18 cellular contexts compared by ENCODE assay signal in genomic region chr9:126363847-126364671, GRCh38. TPM values are rescaled to one million over a fixed set of nuclear protein-coding genes. Genes with fewer than 3 reads are reported as not detected.
DNase-seq lines count a peak whose midpoint lies in the region; ATAC-seq and TF ChIP-seq lines count a peak whose summit lies in the region.
"Had no signal": no experiment of that assay in that cellular context is flagged by ENCODE, and none has a peak within 500 bp of the region (broad histone marks: within the 10 kb centered on the region; RNA-seq: fewer than 3 reads in every experiment).

No MANE protein-coding gene starts in this region.

- H3K9me3 Mint-ChIP-seq in chondrocyte (ENCODE audit: low read depth): peaks cover 39% of the 10 kb centered on the region

- peaks cover 0 to 12% (median 0%) of the 10 kb centered on the region in 3 donors for H3K9me3 ChIP-seq in gastroesophageal sphincter

- H3K4me3 Mint-ChIP-seq in chondrocyte (ENCODE audit: unreplicated experiment): no peak overlapping the region

- H3K4me1 Mint-ChIP-seq in chondrocyte (ENCODE audit: low read depth): peaks cover 27% of the 10 kb centered on the region

- TF ChIP-seq POLR2A in gastroesophageal sphincter (IDR thresholded peaks at IDR 0.05): no peak

- no peaks in the 10 kb centered on the region for H3K36me3 ChIP-seq in gastroesophageal sphincter
- H3K36me3 ChIP-seq: HAP-1, right lobe of liver had no signal

- peaks cover 19% of the 10 kb centered on the region for H3K36me3 Mint-ChIP-seq in chondrocyte (ENCODE audit: low read depth)

- no peak for TF ChIP-seq EP300 in gastroesophageal sphincter (IDR thresholded peaks at IDR 0.05)

- 57 to 67% methylated on average over 2 to 8 of the region's 8 CpGs for WGBS in gastroesophageal sphincter (ENCODE audit: low coverage in 1 of 2), 2 donors

- no peak for ATAC-seq in gastroesophageal sphincter
- ATAC-seq in HG02763 (IDR thresholded peaks at IDR 0.05; ENCODE audit: unreplicated experiment): no peak
- no peak for ATAC-seq in GM18867 (IDR thresholded peaks at IDR 0.05; ENCODE audit: unreplicated experiment)
- no peak for ATAC-seq in HG03469 (IDR thresholded peaks at IDR 0.05; ENCODE audit: unreplicated experiment)
- ATAC-seq: right lobe of liver had no signal

- TF ChIP-seq CTCF in LNCaP clone FGC (IDR thresholded peaks at IDR 0.05; ENCODE audit: control insufficient read depth, extremely low read depth, insufficient read depth) (no peak), chondrocyte (IDR thresholded peaks at IDR 0.05) (no peak), gastroesophageal sphincter (IDR thresholded peaks at IDR 0.05) (no peak)

- H3K4me1 ChIP-seq in gastroesophageal sphincter: peaks cover 0 to 48% (median 11%) of the 10 kb centered on the region in 3 donors
- H3K4me1 ChIP-seq: HAP-1, right lobe of liver had no signal

- no peaks in the 10 kb centered on the region for H3K27me3 ChIP-seq in gastroesophageal sphincter
- H3K27me3 ChIP-seq: right lobe of liver had no signal

- DNase-seq in LNCaP clone FGC (ENCODE audit: low read depth) (peak; percentile 76), chondrocyte (ENCODE audit: low spot score) (no peak), substantia nigra (lab: John Stamatoyannopoulos, UW) (no peak), DMS79 (lab: John Stamatoyannopoulos, UW) (no peak)
- DNase-seq: activated CD4-positive, alpha-beta T cell treated with anti-CD3 and anti-CD28 coated beads, Interleukin-2, amount 50 U/mL, for 48 hours; amygdala; glutamatergic neuron; NCI-H1092 treated with DMSO at 0.1 percent for 48 hours; NCI-H2171 treated with DMSO at 0.1 percent for 48 hours; NK-92 treated with Interleukin-12 subunit alpha and Interleukin-12 subunit beta, amount 100 ng/mL, for 24 hours; right lobe of liver; stimulated activated CD4-positive, alpha-beta T cell treated with anti-CD3 and anti-CD28 coated beads, Interleukin-4, amount 100 ng/mL, for 1 hour had no signal

- H3K27me3 Mint-ChIP-seq in chondrocyte (ENCODE audit: low read depth): no peaks in the 10 kb centered on the region

- peak overlapping the region; percentile 45 for H3K27ac Mint-ChIP-seq in chondrocyte (ENCODE audit: unreplicated experiment)

- H3K4me3 ChIP-seq in LNCaP clone FGC (ENCODE audit: low read depth, low read length): no peak overlapping the region
- H3K4me3 ChIP-seq in gastroesophageal sphincter: no peak overlapping the region
- H3K4me3 ChIP-seq: HAP-1, right lobe of liver had no signal

- H3K27ac ChIP-seq in gastroesophageal sphincter (peak overlapping the region; percentile 14 to 65 (median 36)), substantia nigra (ENCODE audit: low read depth, low read length, poor library complexity, severe bottlenecking) (peak overlapping the region; percentile 80)
- H3K27ac ChIP-seq: C4-2B, right lobe of liver had no signal

RNA-seq across cellular contexts. Expression of gene MVB12B, which starts 37.4 kb away (rescaled TPM):
- total RNA-seq in chondrocyte (13.1 to 15.3 TPM (median 13.9 TPM) in 3 replicates), gastroesophageal sphincter (10 to 100 TPM; 12.0 to 25.2 (median 15.9) TPM)
